28 cellular contexts compared by ENCODE assay signal in the genomic region with DNA sequence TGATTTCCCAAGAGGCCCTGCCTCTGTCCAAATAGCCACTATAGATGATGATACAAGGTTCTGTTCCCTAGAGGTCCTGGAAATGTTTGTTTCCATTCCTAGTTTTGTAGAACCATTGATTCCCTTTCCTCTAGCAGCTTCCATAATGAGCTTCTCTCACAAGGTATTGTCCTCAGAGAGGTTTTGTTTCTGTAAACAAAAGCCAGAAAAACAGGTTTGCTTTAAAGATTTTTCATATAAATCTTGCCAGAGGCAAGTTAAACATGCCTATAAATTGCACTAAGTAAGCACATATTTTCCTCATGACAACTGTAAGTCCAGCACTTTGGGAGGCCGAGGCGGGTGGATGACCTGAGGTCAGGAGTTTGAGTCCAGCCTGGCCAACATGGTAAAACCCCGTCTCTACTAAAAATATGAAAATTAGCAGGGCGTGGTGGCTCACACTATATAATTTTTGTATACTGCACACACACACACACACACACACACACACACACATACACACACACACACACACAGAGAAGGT.
DNase-seq lines count a peak whose midpoint lies in the region; ATAC-seq and TF ChIP-seq lines count a peak whose summit lies in the region.
"Had no signal": no experiment of that assay in that cellular context is flagged by ENCODE, and none has a peak within 500 bp of the region (broad histone marks: within the 10 kb centered on the region; RNA-seq: fewer than 3 reads in every experiment).

No MANE protein-coding gene starts in this region.

- H2AFZ ChIP-seq in HCT116 (ENCODE audit: low read depth, low read length, poor library complexity, severe bottlenecking) (peak overlapping the region; percentile 22), PC-9 (no peak overlapping the region)

- ATAC-seq in HCT116 = no peak
- ATAC-seq: activated CD4-positive, CD25-positive, alpha-beta regulatory T cell treated with anti-CD3 and anti-CD28 coated beads, Interleukin-2, amount 50 U/mL, for 24 hours; heart right ventricle; naive thymus-derived CD4-positive, alpha-beta T cell; sciatic nerve; T-helper 17 cell had no signal

- peaks cover 2% of the 10 kb centered on the region for H3K9me3 Mint-ChIP-seq in Calu3 (ENCODE audit: low read depth, unreplicated experiment)

- no peak for TF ChIP-seq EP300 in suprapubic skin (IDR thresholded peaks at IDR 0.05)

- H3K27me3 Mint-ChIP-seq in Calu3 (ENCODE audit: unreplicated experiment) = no peaks in the 10 kb centered on the region
- H3K27me3 Mint-ChIP-seq: naive thymus-derived CD4-positive, alpha-beta T cell; T-helper 17 cell had no signal

- WGBS in suprapubic skin = 69% methylated on average over 4 of the region's 4 CpGs

- H3K27ac ChIP-seq in HCT116 (ENCODE audit: low read depth, low read length) = no peak overlapping the region
- H3K27ac ChIP-seq in PC-9 = no peak overlapping the region
- no peak overlapping the region for H3K27ac ChIP-seq in suprapubic skin
- H3K27ac ChIP-seq: ascending aorta, BLaER1, colonic mucosa, esophagus squamous epithelium, heart right ventricle, neutrophil, upper lobe of left lung had no signal

- RAD21 ChIA-PET in HCT116 (lab: Charles Lee; ENCODE audit: low non-redundant PET in 1 of 2, low total read pairs in 2 of 2, uncharacterized antibody in 2 of 2, unreplicated experiment in 2 of 2) = no interaction called here

- no peaks in the 10 kb centered on the region for H3K36me3 Mint-ChIP-seq in Calu3 (ENCODE audit: insufficient read depth, unreplicated experiment)
- H3K36me3 Mint-ChIP-seq: naive thymus-derived CD4-positive, alpha-beta T cell had no signal

- TF ChIP-seq POLR2A in HCT116 (IDR thresholded peaks at IDR 0.05; ENCODE audit: borderline replicate concordance, extremely low read depth, insufficient read depth, insufficient read length) (no peak), suprapubic skin (IDR thresholded peaks at IDR 0.05) (no peak)

- intact Hi-C loops in Calu3 (cut with micrococcal nuclease; ENCODE audit: unreplicated experiment) (no loop called here), HCT116 (cut with micrococcal nuclease) (no loop called here), PC-9 (cut with micrococcal nuclease; ENCODE audit: unreplicated experiment) (no loop called here)

- no peaks in the 10 kb centered on the region for H3K9me3 ChIP-seq in HCT116 (ENCODE audit: control insufficient read depth in 1 of 2, insufficient read depth in 1 of 2, low read depth in 1 of 2, low read length in 2 of 2)
- no peaks in the 10 kb centered on the region for H3K9me3 ChIP-seq in PC-9 (ENCODE audit: insufficient read depth, low read depth)
- no peaks in the 10 kb centered on the region for H3K9me3 ChIP-seq in suprapubic skin
- H3K9me3 ChIP-seq: ascending aorta, BLaER1, colonic mucosa, esophagus squamous epithelium, heart right ventricle, neutrophil, upper lobe of left lung had no signal

- no peaks in the 10 kb centered on the region for H3K27me3 ChIP-seq in HCT116 (ENCODE audit: insufficient read depth, low read length)
- no peaks in the 10 kb centered on the region for H3K27me3 ChIP-seq in PC-9 (ENCODE audit: insufficient read depth, low read depth)
- no peaks in the 10 kb centered on the region for H3K27me3 ChIP-seq in kidney epithelial cell (ENCODE audit: control insufficient read depth, insufficient read depth, low read length)
- no peaks in the 10 kb centered on the region for H3K27me3 ChIP-seq in suprapubic skin
- H3K27me3 ChIP-seq: ascending aorta, BLaER1, colonic mucosa, esophagus squamous epithelium, heart right ventricle, neutrophil, upper lobe of left lung had no signal

- H3K27ac Mint-ChIP-seq in Calu3 (ENCODE audit: unreplicated experiment) = no peak overlapping the region
- H3K27ac Mint-ChIP-seq: naive thymus-derived CD4-positive, alpha-beta T cell; T-helper 17 cell had no signal

- peak; percentile 51 for DNase-seq in Calu3
- no peak for DNase-seq in HCT116 (ENCODE audit: low read depth, low spot score)
- DNase-seq in PC-9 = peak; percentile 24 to 95
- DNase-seq in kidney epithelial cell (ENCODE audit: low read depth) = peak; percentile 5
- no peak for DNase-seq in HuH-7.5 (ENCODE audit: low spot score)
- DNase-seq in suprapubic skin (ENCODE audit: low spot score in 2 of 2) = no peak
- DNase-seq in NCI-H2196 treated with DMSO at 0.1 percent for 48 hours (lab: John Stamatoyannopoulos, UW; ENCODE audit: unreplicated experiment) = no peak
- DNase-seq: activated CD4-positive, alpha-beta T cell treated with anti-CD3 and anti-CD28 coated beads, Interleukin-2, amount 50 U/mL, for 4 hours; activated gamma-delta T cell treated with Interleukin-2 at 50 U/mL for 16 hours; activated T-cell treated with anti-CD3 and anti-CD28 coated beads, Interleukin-2, amount 50 U/mL, for 48 hours; colonic mucosa; DMS79; esophagus squamous epithelium; foreskin melanocyte; heart right ventricle; midbrain; naive thymus-derived CD4-positive, alpha-beta T cell; NCI-H1092; NCI-H1694 treated with DMSO at 0.1 percent for 48 hours; NCI-H2227 treated with DMSO at 0.1 percent for 48 hours; stimulated activated CD4-positive, alpha-beta T cell treated with anti-CD3 and anti-CD28 coated beads, Interleukin-4, amount 100 ng/mL, for 24 hours; T-helper 17 cell; upper lobe of left lung had no signal

- H3K4me3 ChIP-seq in HCT116 (replicated peaks in 1 of 2; ENCODE audit: low read depth in 1 of 2, low read length in 2 of 2) (no peak overlapping the region), PC-9 (no peak overlapping the region), kidney epithelial cell (ENCODE audit: low read depth, low read length) (no peak overlapping the region), suprapubic skin (no peak overlapping the region)
- H3K4me3 ChIP-seq: ascending aorta, BLaER1, colonic mucosa, esophagus squamous epithelium, heart right ventricle, upper lobe of left lung had no signal

- TF ChIP-seq CTCF in Calu3 (IDR thresholded peaks at IDR 0.05; ENCODE audit: unreplicated experiment) (no peak), HCT116 (IDR thresholded peaks at IDR 0.05 in 2 of 3, conservative IDR thresholded peaks at IDR 0.05 in 1 of 3; ENCODE audit: borderline replicate concordance in 1 of 3, insufficient read depth in 1 of 3, low read depth in 2 of 3, low read length in 2 of 3) (no peak), PC-9 (conservative IDR thresholded peaks at IDR 0.05) (no peak), kidney epithelial cell (IDR thresholded peaks at IDR 0.05; ENCODE audit: insufficient read depth, low read length, poor library complexity, severe bottlenecking) (no peak), suprapubic skin (IDR thresholded peaks at IDR 0.05) (no peak)

- H3F3A ChIP-seq in PC-9 (ENCODE audit: insufficient read depth, low read depth) = no peaks in the 10 kb centered on the region

- H3K79me2 ChIP-seq in HCT116 (ENCODE audit: insufficient read depth, low read length) (no peaks in the 10 kb centered on the region), PC-9 (ENCODE audit: low read depth) (no peaks in the 10 kb centered on the region)

- no TSS peak for BruUV-seq in Calu3 (replicated peaks; lab: Mats Ljungman, UMichigan)
- BruUV-seq in HCT116 (replicated peaks; lab: Mats Ljungman, UMichigan) = no TSS peak
- BruUV-seq in PC-9 (replicated peaks; lab: Mats Ljungman, UMichigan) = no TSS peak

- CTCF ChIA-PET in Calu3 (lab: Charles Lee) (interaction anchor here (0.7 kb wide), 2 partner anchors 1513 to 1536 kb away, joined by 3 read pairs; no protein-coding TSS in a partner anchor), HCT116 (lab: Charles Lee) (no interaction called here), PC-9 (lab: Charles Lee) (no interaction called here)

- POLR2A ChIA-PET in HCT116 (lab: Charles Lee) = no interaction called here
- POLR2A ChIA-PET in PC-9 (lab: Charles Lee; ENCODE audit: unreplicated experiment) = no interaction called here

- H3K4me3 Mint-ChIP-seq in Calu3 (ENCODE audit: low read depth, unreplicated experiment) = no peak overlapping the region
- H3K4me3 Mint-ChIP-seq: naive thymus-derived CD4-positive, alpha-beta T cell; T-helper 17 cell had no signal

- H3K4me1 Mint-ChIP-seq in Calu3 (ENCODE audit: low read depth, unreplicated experiment) = no peaks in the 10 kb centered on the region
- H3K4me1 Mint-ChIP-seq: naive thymus-derived CD4-positive, alpha-beta T cell; T-helper 17 cell had no signal

- H3K4me2 ChIP-seq in HCT116 (ENCODE audit: low read length) = no peak overlapping the region
- H3K4me2 ChIP-seq in PC-9 = no peak overlapping the region
- H3K4me2 ChIP-seq: BLaER1 had no signal

- H3K9ac ChIP-seq in HCT116 (ENCODE audit: low read length) = no peak overlapping the region
- H3K9ac ChIP-seq: BLaER1 had no signal

- H3K9me2 ChIP-seq in HCT116 (ENCODE audit: insufficient read depth) (no peaks in the 10 kb centered on the region), PC-9 (ENCODE audit: insufficient read depth) (no peaks in the 10 kb centered on the region)

- no peak for TF ChIP-seq RAD21 in HCT116 (IDR thresholded peaks at IDR 0.05; ENCODE audit: low read depth)

- H4K20me1 ChIP-seq in HCT116 (ENCODE audit: insufficient read depth) (no peaks in the 10 kb centered on the region), PC-9 (ENCODE audit: insufficient read depth) (no peaks in the 10 kb centered on the region)
- H4K20me1 ChIP-seq: BLaER1 had no signal

- H3K4me1 ChIP-seq in HCT116 (ENCODE audit: control insufficient read depth in 1 of 2, insufficient read depth in 2 of 2, low read length in 2 of 2) = peaks cover 0 to 4% of the 10 kb centered on the region in 2 experiments; a peak in 1 of 4 replicates
- peaks cover 6% of the 10 kb centered on the region for H3K4me1 ChIP-seq in PC-9 (replicated peaks; ENCODE audit: insufficient read depth)
- no peaks in the 10 kb centered on the region for H3K4me1 ChIP-seq in suprapubic skin
- H3K4me1 ChIP-seq: ascending aorta, BLaER1, colonic mucosa, esophagus squamous epithelium, heart right ventricle, upper lobe of left lung had no signal

- H3K36me3 ChIP-seq in HCT116 (ENCODE audit: control insufficient read depth in 1 of 2, insufficient read depth in 2 of 2, low read length in 2 of 2) (no peaks in the 10 kb centered on the region), PC-9 (ENCODE audit: low read depth) (no peaks in the 10 kb centered on the region), kidney epithelial cell (ENCODE audit: control insufficient read depth, insufficient read depth, low read length) (no peaks in the 10 kb centered on the region), suprapubic skin (no peaks in the 10 kb centered on the region)
- H3K36me3 ChIP-seq: ascending aorta, BLaER1, colonic mucosa, esophagus squamous epithelium, heart right ventricle, neutrophil, upper lobe of left lung had no signal

TF ChIP-seq in HCT116, 20 proteins besides CTCF, POLR2A, EP300 and RAD21:
- no peak for TF ChIP-seq POLR2AphosphoS5 (IDR thresholded peaks at IDR 0.05; ENCODE audit: low read depth, low read length)

Comparison
In these comparisons a context has a peak if more than half of its experiments do, and no peak if none do; other contexts are left out.
1. DNase-seq: peak in Calu3 (single experiment), PC-9 (2 of 2) and kidney epithelial cell (single experiment); none in HCT116 (single experiment), HuH-7.5 (single experiment), suprapubic skin (0 of 2) and NCI-H2196 treated with DMSO at 0.1 percent for 48 hours (single experiment).